ENCODE assay signal across 27 cellular contexts in the genomic region with DNA sequence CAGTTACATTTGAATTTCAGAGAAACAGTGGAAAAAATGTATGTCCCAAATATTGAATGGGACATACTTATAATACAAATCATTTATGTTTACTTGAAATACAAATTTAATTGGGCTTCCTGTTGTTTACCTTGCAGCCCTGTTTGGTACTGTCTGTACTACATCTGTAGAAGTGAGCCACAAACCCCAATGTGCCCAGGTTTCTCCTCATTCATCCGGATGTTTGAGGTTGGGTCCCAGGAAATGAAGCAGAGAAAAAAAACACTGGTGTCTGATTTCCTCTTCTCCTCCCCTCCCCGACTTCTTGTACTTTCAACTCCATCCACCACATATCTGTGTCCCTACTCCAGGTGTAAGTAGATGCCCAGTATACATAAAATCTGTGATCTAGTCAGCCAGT. TPM values are rescaled to one million over a fixed set of nuclear protein-coding genes. Genes with fewer than 3 reads are reported as not detected.
DNase-seq lines count a peak whose midpoint lies in the region; ATAC-seq and TF ChIP-seq lines count a peak whose summit lies in the region.
"Had no signal": no experiment of that assay in that cellular context is flagged by ENCODE, and none has a peak within 500 bp of the region (broad histone marks: within the 10 kb centered on the region; RNA-seq: fewer than 3 reads in every experiment).

No MANE protein-coding gene starts in this region.

- peak; percentile 89 for ATAC-seq in activated naive CD8-positive, alpha-beta T cell treated with anti-CD3 and anti-CD28 coated beads, Interleukin-2, amount 10 ng/mL, durations not matched to agents 7 days and 5 days (ENCODE audit: low read depth)
- peak; percentile 67 for ATAC-seq in mucosa of descending colon
- ATAC-seq in HG02885 (IDR thresholded peaks at IDR 0.05; ENCODE audit: poor library complexity, unreplicated experiment) = no peak
- ATAC-seq: GM23338 had no signal

- peaks cover 3% of the 10 kb centered on the region for H3K9me3 Mint-ChIP-seq in activated naive CD8-positive, alpha-beta T cell treated with anti-CD3 and anti-CD28 coated beads, Interleukin-2, amount 10 ng/mL, durations not matched to agents 7 days and 5 days
- H3K9me3 Mint-ChIP-seq in activated naive CD8-positive, alpha-beta T cell treated with anti-CD3 and anti-CD28 coated beads for 36 hours = peaks cover 5% of the 10 kb centered on the region
- H3K9me3 Mint-ChIP-seq in T-helper 2 cell treated with Interferon-gamma antibody and Interleukin-4, amounts not matched to agents 5 μg/mL and 100 μg/mL, for 36 hours = no peaks in the 10 kb centered on the region
- H3K9me3 Mint-ChIP-seq: GM23338, IgD-negative memory B cell had no signal

- no peak overlapping the region for H3K9ac ChIP-seq in colonic mucosa (ENCODE audit: low read depth in 2 of 2, low read length in 2 of 2)

- POLR2A ChIA-PET in activated naive CD8-positive, alpha-beta T cell treated with anti-CD3 and anti-CD28 coated beads, Interleukin-2, amount 10 ng/mL, durations not matched to agents 7 days and 5 days (lab: Charles Lee) = no interaction called here

- no peak overlapping the region for H3K4me3 ChIP-seq in mucosa of descending colon
- H3K4me3 ChIP-seq in SJCRH30 = no peak overlapping the region
- H3K4me3 ChIP-seq in colonic mucosa = no peak overlapping the region
- H3K4me3 ChIP-seq: cardiac muscle cell, dorsolateral prefrontal cortex, GM23338, PC-9, suprapubic skin had no signal

- TF ChIP-seq CTCF in mucosa of descending colon (IDR thresholded peaks at IDR 0.05) (no peak), colonic mucosa (IDR thresholded peaks at IDR 0.05) (no peak)

- H3K27me3 Mint-ChIP-seq in activated naive CD8-positive, alpha-beta T cell treated with anti-CD3 and anti-CD28 coated beads, Interleukin-2, amount 10 ng/mL, durations not matched to agents 7 days and 5 days = peaks cover 1% of the 10 kb centered on the region
- no peaks in the 10 kb centered on the region for H3K27me3 Mint-ChIP-seq in activated naive CD8-positive, alpha-beta T cell treated with anti-CD3 and anti-CD28 coated beads for 36 hours
- peaks cover 3% of the 10 kb centered on the region for H3K27me3 Mint-ChIP-seq in T-helper 2 cell treated with Interferon-gamma antibody and Interleukin-4, amounts not matched to agents 5 μg/mL and 100 μg/mL, for 36 hours (ENCODE audit: low read depth)
- H3K27me3 Mint-ChIP-seq: IgD-negative memory B cell had no signal

- H3K9me3 ChIP-seq in mucosa of descending colon = no peaks in the 10 kb centered on the region
- no peaks in the 10 kb centered on the region for H3K9me3 ChIP-seq in SJCRH30 (replicated peaks)
- no peaks in the 10 kb centered on the region for H3K9me3 ChIP-seq in colonic mucosa
- H3K9me3 ChIP-seq: neutrophil, suprapubic skin had no signal

- peaks cover 5% of the 10 kb centered on the region for H3K36me3 Mint-ChIP-seq in activated naive CD8-positive, alpha-beta T cell treated with anti-CD3 and anti-CD28 coated beads, Interleukin-2, amount 10 ng/mL, durations not matched to agents 7 days and 5 days
- no peaks in the 10 kb centered on the region for H3K36me3 Mint-ChIP-seq in activated naive CD8-positive, alpha-beta T cell treated with anti-CD3 and anti-CD28 coated beads for 36 hours
- H3K36me3 Mint-ChIP-seq in T-helper 2 cell treated with Interferon-gamma antibody and Interleukin-4, amounts not matched to agents 5 μg/mL and 100 μg/mL, for 36 hours (ENCODE audit: low read depth) = no peaks in the 10 kb centered on the region
- H3K36me3 Mint-ChIP-seq: IgD-negative memory B cell had no signal

- no peak for DNase-seq in activated naive CD8-positive, alpha-beta T cell treated with anti-CD3 and anti-CD28 coated beads, Interleukin-2, amount 10 ng/mL, durations not matched to agents 7 days and 5 days
- DNase-seq in activated naive CD8-positive, alpha-beta T cell treated with anti-CD3 and anti-CD28 coated beads for 36 hours = no peak
- DNase-seq in T-helper 2 cell treated with Interferon-gamma antibody and Interleukin-4, amounts not matched to agents 5 μg/mL and 100 μg/mL, for 36 hours (ENCODE audit: low spot score) = no peak
- DNase-seq in mucosa of descending colon (no peak), SJCRH30 (no peak), colonic mucosa (no peak), DMS53 treated with DMSO at 0.1 percent for 48 hours (lab: John Stamatoyannopoulos, UW; ENCODE audit: unreplicated experiment) (no peak)
- DNase-seq: amniotic stem cell; DMS79 treated with DMSO at 0.1 percent for 48 hours; dorsolateral prefrontal cortex; foreskin melanocyte; hippocampal formation; left ventricle myocardium superior; NCI-H1436 treated with DMSO at 0.1 percent for 48 hours; NCI-H82; PC-9; SIG-M5; stimulated activated CD4-positive, alpha-beta T cell treated with anti-CD3 and anti-CD28 coated beads, Interleukin-12 subunit alpha, Interleukin-12 subunit beta, amount 100 ng/mL, for 4 hours; stimulated activated CD8-positive, alpha-beta memory T cell treated with anti-CD3 and anti-CD28 coated beads, Interleukin-4, amount 100 ng/mL, for 48 hours had no signal

- H3K27ac Mint-ChIP-seq in activated naive CD8-positive, alpha-beta T cell treated with anti-CD3 and anti-CD28 coated beads, Interleukin-2, amount 10 ng/mL, durations not matched to agents 7 days and 5 days = no peak overlapping the region
- H3K27ac Mint-ChIP-seq in activated naive CD8-positive, alpha-beta T cell treated with anti-CD3 and anti-CD28 coated beads for 36 hours = no peak overlapping the region
- no peak overlapping the region for H3K27ac Mint-ChIP-seq in T-helper 2 cell treated with Interferon-gamma antibody and Interleukin-4, amounts not matched to agents 5 μg/mL and 100 μg/mL, for 36 hours
- H3K27ac Mint-ChIP-seq: GM23338, IgD-negative memory B cell had no signal

- H3K27ac ChIP-seq in SJCRH30 (no peak overlapping the region), colonic mucosa (no peak overlapping the region)
- H3K27ac ChIP-seq: cardiac muscle cell, dorsolateral prefrontal cortex, neutrophil, PC-9 had no signal

- H3K27me3 ChIP-seq in SJCRH30 (no peaks in the 10 kb centered on the region), colonic mucosa (no peaks in the 10 kb centered on the region)
- H3K27me3 ChIP-seq: cardiac muscle cell, dorsolateral prefrontal cortex, neutrophil, suprapubic skin had no signal

- H3K36me3 ChIP-seq in mucosa of descending colon (ENCODE audit: low read depth) = no peaks in the 10 kb centered on the region
- H3K36me3 ChIP-seq in SJCRH30 = no peaks in the 10 kb centered on the region
- H3K36me3 ChIP-seq in colonic mucosa = no peaks in the 10 kb centered on the region
- H3K36me3 ChIP-seq: cardiac muscle cell, neutrophil, suprapubic skin had no signal

- H3K4me1 Mint-ChIP-seq in activated naive CD8-positive, alpha-beta T cell treated with anti-CD3 and anti-CD28 coated beads, Interleukin-2, amount 10 ng/mL, durations not matched to agents 7 days and 5 days = peaks cover 16% of the 10 kb centered on the region
- H3K4me1 Mint-ChIP-seq in activated naive CD8-positive, alpha-beta T cell treated with anti-CD3 and anti-CD28 coated beads for 36 hours = peaks cover 20% of the 10 kb centered on the region
- H3K4me1 Mint-ChIP-seq in T-helper 2 cell treated with Interferon-gamma antibody and Interleukin-4, amounts not matched to agents 5 μg/mL and 100 μg/mL, for 36 hours (ENCODE audit: low read depth) = peaks cover 21% of the 10 kb centered on the region
- H3K4me1 Mint-ChIP-seq: GM23338 had no signal

- peak overlapping the region; percentile 2 for H3K4me3 Mint-ChIP-seq in activated naive CD8-positive, alpha-beta T cell treated with anti-CD3 and anti-CD28 coated beads, Interleukin-2, amount 10 ng/mL, durations not matched to agents 7 days and 5 days
- no peak overlapping the region for H3K4me3 Mint-ChIP-seq in activated naive CD8-positive, alpha-beta T cell treated with anti-CD3 and anti-CD28 coated beads for 36 hours
- peak overlapping the region; percentile 40 for H3K4me3 Mint-ChIP-seq in T-helper 2 cell treated with Interferon-gamma antibody and Interleukin-4, amounts not matched to agents 5 μg/mL and 100 μg/mL, for 36 hours
- H3K4me3 Mint-ChIP-seq: GM23338, IgD-negative memory B cell had no signal

- H3K4me1 ChIP-seq in mucosa of descending colon (ENCODE audit: low read depth) (no peaks in the 10 kb centered on the region), SJCRH30 (no peaks in the 10 kb centered on the region), colonic mucosa (no peaks in the 10 kb centered on the region)
- H3K4me1 ChIP-seq: suprapubic skin had no signal

- intact Hi-C loops in mucosa of descending colon (cut with DNase I, micrococcal nuclease) = loop anchor here in 1 of 2 donors (10.0 kb wide), 1 partner anchor 69 kb away; no protein-coding TSS in a partner anchor
- intact Hi-C loops in colonic mucosa (cut with DNase I) = loop anchor here (10.0 kb wide), 1 partner anchor 329 kb away; no protein-coding TSS in a partner anchor

RNA-seq across cellular contexts. Expression of a gene that starts 27.1 kb away (rescaled TPM):
- total RNA-seq in activated naive CD8-positive, alpha-beta T cell treated with anti-CD3 and anti-CD28 coated beads, Interleukin-2, amount 10 ng/mL, durations not matched to agents 7 days and 5 days = not detected
- not detected for total RNA-seq in activated naive CD8-positive, alpha-beta T cell treated with anti-CD3 and anti-CD28 coated beads for 36 hours
- total RNA-seq in mucosa of descending colon (1 to 10 TPM in 1 of 3 donors, under 1 TPM in 2; 0.06 to 3.4 (median 0.41) TPM), colonic mucosa (under 1 TPM in 1 of 2 donors, not detected in 1; 0.80 TPM)
- total RNA-seq in SJCRH30 (2014; rRNA removed; shearing (Covaris generic)) = not detected in 2 replicates
- total RNA-seq: activated CD8-positive, alpha-beta memory T cell treated with anti-CD3 and anti-CD28 coated beads for 36 hours; GM23338; PC-9; T-helper 2 cell treated with Interferon-gamma antibody and Interleukin-4, amounts not matched to agents 100 ng/mL and 5 ng/mL, for 36 hours had no signal

RNA-seq across cellular contexts. Expression of a gene that starts 55.3 kb away (rescaled TPM):
- total RNA-seq in activated naive CD8-positive, alpha-beta T cell treated with anti-CD3 and anti-CD28 coated beads, Interleukin-2, amount 10 ng/mL, durations not matched to agents 7 days and 5 days = 10 to 100 TPM; 15.5 to 16.4 TPM
- total RNA-seq in activated naive CD8-positive, alpha-beta T cell treated with anti-CD3 and anti-CD28 coated beads for 36 hours = 10 to 100 TPM; 24.6 to 25.0 TPM
- total RNA-seq in mucosa of descending colon (10 to 100 TPM in 2 of 3 donors, 1 to 10 TPM in 1; 3.8 to 22.6 (median 12.4) TPM), colonic mucosa (10 to 100 TPM; 18.8 to 20.0 TPM)
- total RNA-seq in SJCRH30 (2014; rRNA removed; shearing (Covaris generic)) = 29.0 and 30.6 TPM in 2 replicates
